1 cellular context compared by ENCODE assay signal in the genomic region with DNA sequence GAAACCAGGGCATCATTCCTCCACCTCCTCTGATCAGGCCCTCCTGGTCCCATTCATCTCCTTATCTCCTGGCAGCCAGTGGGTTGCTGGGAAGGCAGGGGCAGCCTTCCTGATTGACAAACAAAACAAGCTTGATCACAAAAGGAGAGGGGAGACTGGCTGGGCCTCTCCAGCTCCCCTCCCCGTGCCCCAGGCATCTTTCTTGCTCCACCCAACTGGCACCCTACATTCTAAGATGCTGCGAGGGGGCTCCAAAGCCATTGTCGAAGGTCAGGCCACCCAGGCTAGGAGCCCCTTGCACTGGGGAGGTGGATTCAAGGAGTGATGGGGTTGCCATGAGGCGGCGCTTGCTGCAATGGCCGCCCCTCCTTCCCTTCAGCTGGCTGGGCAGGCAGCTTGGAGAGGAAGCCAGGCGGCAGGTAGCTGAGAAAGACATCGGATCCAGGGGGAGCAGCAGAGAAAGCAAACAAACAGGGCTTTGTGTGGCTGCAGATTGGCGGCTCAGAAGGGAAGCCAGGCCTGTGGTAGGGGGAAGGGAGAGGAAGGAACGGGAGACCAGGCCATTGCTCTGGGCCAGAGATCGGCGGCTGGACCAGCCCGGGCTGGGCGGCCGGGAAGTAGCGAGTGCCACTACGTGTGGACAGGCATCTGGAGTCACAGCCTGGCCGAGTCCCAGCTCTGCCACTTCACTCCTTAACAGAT.
TF ChIP-seq lines count a peak whose summit lies in the region.

No MANE protein-coding gene starts in this region.

TF ChIP-seq in HepG2, 621 proteins besides CTCF, POLR2A, EP300 and RAD21 (continued from another document and continues in another):
- TF ChIP-seq, protein P1, sequence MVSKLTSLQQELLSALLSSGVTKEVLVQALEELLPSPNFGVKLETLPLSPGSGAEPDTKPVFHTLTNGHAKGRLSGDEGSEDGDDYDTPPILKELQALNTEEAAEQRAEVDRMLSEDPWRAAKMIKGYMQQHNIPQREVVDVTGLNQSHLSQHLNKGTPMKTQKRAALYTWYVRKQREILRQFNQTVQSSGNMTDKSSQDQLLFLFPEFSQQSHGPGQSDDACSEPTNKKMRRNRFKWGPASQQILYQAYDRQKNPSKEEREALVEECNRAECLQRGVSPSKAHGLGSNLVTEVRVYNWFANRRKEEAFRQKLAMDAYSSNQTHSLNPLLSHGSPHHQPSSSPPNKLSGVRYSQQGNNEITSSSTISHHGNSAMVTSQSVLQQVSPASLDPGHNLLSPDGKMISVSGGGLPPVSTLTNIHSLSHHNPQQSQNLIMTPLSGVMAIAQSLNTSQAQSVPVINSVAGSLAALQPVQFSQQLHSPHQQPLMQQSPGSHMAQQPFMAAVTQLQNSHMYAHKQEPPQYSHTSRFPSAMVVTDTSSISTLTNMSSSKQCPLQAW (CRISPR knock-in tag; IDR thresholded peaks at IDR 0.05): no peak
- TF ChIP-seq ARNT2 (CRISPR knock-in tag; IDR thresholded peaks at IDR 0.05; ENCODE audit: low read depth) (no peak), LRRFIP1 (CRISPR knock-in tag; conservative IDR thresholded peaks at IDR 0.05) (no peak), HIC2 (CRISPR knock-in tag; IDR thresholded peaks at IDR 0.05; ENCODE audit: low read depth) (no peak; the same call in 1 of the 2 replicates), CEBPG (CRISPR knock-in tag; IDR thresholded peaks at IDR 0.05) (no peak), MAZ (IDR thresholded peaks at IDR 0.05; ENCODE audit: borderline replicate concordance, low read depth, low read length) (no peak), MAZ (CRISPR knock-in tag; IDR thresholded peaks at IDR 0.05; ENCODE audit: low read depth) (no peak; the same call in none of the 2 replicates), KDM3A (CRISPR knock-in tag; IDR thresholded peaks at IDR 0.05; ENCODE audit: low read depth) (0 out of 2 replicates have a peak, but pooled peaks have one; percentile 41), REXO4 (CRISPR knock-in tag; IDR thresholded peaks at IDR 0.05; ENCODE audit: borderline replicate concordance) (no peak), TCF12 (IDR thresholded peaks at IDR 0.05) (no peak), TCF12 (CRISPR knock-in tag; IDR thresholded peaks at IDR 0.05) (0 out of 2 replicates have a peak, but pooled peaks have one; percentile 50), RNF219 (CRISPR knock-in tag; IDR thresholded peaks at IDR 0.05) (no peak), SCMH1 (CRISPR knock-in tag; IDR thresholded peaks at IDR 0.05; ENCODE audit: borderline replicate concordance) (no peak), AKAP8 (CRISPR knock-in tag; IDR thresholded peaks at IDR 0.05) (peak; percentile 44; the same call in 1 of the 2 replicates), ZSCAN9 (CRISPR knock-in tag; IDR thresholded peaks at IDR 0.05; ENCODE audit: borderline replicate concordance) (0 out of 2 replicates have a peak, but pooled peaks have one; percentile 31), ZNF550 (CRISPR knock-in tag; IDR thresholded peaks at IDR 0.05; ENCODE audit: borderline replicate concordance) (no peak), BORCS8-MEF2B (CRISPR knock-in tag; IDR thresholded peaks at IDR 0.05) (no peak), RBM39 (IDR thresholded peaks at IDR 0.05; ENCODE audit: low read depth, low read length, poor library complexity, severe bottlenecking) (no peak), GATAD2A (CRISPR knock-in tag; IDR thresholded peaks at IDR 0.05) (peak; percentile 62; the same call in 1 of the 2 replicates), SIN3A (IDR thresholded peaks at IDR 0.05; ENCODE audit: borderline replicate concordance, low read depth, low read length) (no peak), IKZF5 (CRISPR knock-in tag; IDR thresholded peaks at IDR 0.05) (peak; percentile 11; the same call in 1 of the 2 replicates), HBP1 (CRISPR knock-in tag; IDR thresholded peaks at IDR 0.05; ENCODE audit: low read depth) (no peak), ZNF574 (CRISPR knock-in tag; IDR thresholded peaks at IDR 0.05) (peak; percentile 59; the same call in 1 of the 2 replicates)
- TF ChIP-seq, protein P2, sequence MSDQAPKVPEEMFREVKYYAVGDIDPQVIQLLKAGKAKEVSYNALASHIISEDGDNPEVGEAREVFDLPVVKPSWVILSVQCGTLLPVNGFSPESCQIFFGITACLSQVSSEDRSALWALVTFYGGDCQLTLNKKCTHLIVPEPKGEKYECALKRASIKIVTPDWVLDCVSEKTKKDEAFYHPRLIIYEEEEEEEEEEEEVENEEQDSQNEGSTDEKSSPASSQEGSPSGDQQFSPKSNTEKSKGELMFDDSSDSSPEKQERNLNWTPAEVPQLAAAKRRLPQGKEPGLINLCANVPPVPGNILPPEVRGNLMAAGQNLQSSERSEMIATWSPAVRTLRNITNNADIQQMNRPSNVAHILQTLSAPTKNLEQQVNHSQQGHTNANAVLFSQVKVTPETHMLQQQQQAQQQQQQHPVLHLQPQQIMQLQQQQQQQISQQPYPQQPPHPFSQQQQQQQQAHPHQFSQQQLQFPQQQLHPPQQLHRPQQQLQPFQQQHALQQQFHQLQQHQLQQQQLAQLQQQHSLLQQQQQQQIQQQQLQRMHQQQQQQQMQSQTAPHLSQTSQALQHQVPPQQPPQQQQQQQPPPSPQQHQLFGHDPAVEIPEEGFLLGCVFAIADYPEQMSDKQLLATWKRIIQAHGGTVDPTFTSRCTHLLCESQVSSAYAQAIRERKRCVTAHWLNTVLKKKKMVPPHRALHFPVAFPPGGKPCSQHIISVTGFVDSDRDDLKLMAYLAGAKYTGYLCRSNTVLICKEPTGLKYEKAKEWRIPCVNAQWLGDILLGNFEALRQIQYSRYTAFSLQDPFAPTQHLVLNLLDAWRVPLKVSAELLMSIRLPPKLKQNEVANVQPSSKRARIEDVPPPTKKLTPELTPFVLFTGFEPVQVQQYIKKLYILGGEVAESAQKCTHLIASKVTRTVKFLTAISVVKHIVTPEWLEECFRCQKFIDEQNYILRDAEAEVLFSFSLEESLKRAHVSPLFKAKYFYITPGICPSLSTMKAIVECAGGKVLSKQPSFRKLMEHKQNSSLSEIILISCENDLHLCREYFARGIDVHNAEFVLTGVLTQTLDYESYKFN (CRISPR knock-in tag; conservative IDR thresholded peaks at IDR 0.05): peak; percentile 46; the same call in 1 of the 2 replicates
- TF ChIP-seq, protein P3, sequence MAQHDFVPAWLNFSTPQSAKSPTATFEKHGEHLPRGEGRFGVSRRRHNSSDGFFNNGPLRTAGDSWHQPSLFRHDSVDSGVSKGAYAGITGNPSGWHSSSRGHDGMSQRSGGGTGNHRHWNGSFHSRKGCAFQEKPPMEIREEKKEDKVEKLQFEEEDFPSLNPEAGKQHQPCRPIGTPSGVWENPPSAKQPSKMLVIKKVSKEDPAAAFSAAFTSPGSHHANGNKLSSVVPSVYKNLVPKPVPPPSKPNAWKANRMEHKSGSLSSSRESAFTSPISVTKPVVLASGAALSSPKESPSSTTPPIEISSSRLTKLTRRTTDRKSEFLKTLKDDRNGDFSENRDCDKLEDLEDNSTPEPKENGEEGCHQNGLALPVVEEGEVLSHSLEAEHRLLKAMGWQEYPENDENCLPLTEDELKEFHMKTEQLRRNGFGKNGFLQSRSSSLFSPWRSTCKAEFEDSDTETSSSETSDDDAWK (CRISPR knock-in tag; IDR thresholded peaks at IDR 0.05): no peak
- TF ChIP-seq, protein P4, sequence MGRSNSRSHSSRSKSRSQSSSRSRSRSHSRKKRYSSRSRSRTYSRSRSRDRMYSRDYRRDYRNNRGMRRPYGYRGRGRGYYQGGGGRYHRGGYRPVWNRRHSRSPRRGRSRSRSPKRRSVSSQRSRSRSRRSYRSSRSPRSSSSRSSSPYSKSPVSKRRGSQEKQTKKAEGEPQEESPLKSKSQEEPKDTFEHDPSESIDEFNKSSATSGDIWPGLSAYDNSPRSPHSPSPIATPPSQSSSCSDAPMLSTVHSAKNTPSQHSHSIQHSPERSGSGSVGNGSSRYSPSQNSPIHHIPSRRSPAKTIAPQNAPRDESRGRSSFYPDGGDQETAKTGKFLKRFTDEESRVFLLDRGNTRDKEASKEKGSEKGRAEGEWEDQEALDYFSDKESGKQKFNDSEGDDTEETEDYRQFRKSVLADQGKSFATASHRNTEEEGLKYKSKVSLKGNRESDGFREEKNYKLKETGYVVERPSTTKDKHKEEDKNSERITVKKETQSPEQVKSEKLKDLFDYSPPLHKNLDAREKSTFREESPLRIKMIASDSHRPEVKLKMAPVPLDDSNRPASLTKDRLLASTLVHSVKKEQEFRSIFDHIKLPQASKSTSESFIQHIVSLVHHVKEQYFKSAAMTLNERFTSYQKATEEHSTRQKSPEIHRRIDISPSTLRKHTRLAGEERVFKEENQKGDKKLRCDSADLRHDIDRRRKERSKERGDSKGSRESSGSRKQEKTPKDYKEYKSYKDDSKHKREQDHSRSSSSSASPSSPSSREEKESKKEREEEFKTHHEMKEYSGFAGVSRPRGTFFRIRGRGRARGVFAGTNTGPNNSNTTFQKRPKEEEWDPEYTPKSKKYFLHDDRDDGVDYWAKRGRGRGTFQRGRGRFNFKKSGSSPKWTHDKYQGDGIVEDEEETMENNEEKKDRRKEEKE (IDR thresholded peaks at IDR 0.05): no peak
